ENCODE assay signal across 21 cellular contexts in the genomic region with DNA sequence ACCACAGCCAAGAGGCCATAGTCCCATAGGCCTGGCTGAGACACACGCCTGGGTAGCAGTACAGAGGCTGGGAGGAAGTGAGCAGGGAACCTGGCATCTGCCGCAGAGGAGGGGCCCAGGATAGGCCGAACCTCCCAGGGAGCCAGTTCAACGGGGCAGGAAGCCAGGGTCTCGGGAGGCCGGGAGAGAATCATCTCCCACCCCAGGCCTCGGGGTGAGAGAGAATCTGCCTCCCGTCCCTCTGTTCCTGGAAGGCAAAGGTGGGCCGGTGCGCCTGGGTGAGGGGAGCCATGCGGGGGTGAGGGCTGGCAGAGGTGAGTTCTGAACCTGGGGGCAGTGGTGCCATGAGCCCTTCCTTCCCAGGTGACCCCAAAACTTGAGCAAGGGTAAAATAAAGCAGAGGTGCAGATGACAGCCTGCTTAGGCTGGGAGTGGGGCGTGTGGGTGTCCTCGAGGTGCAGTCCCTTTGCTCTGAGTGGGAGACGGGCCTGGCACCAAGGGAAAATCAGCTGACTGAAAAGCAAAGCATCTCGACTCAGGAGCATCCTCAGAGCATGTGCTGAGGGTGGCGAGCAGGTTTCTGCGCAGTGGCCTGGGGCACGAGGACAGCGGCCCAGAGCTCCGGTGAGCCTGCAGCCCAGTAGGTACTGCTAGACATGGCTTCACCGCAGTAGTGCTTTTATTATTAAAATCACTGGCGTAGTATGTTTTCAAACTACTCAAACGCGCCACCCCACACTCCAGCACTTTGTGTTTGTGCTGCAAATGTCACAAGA. TPM values are rescaled to one million over a fixed set of nuclear protein-coding genes. Genes with fewer than 3 reads are reported as not detected.
A peak's percentile ranks its signal among the peaks of the same experiment; 100 is the strongest.
DNase-seq lines count a peak whose midpoint lies in the region; ATAC-seq, FAIRE-seq and TF ChIP-seq lines count a peak whose summit lies in the region.
"Had no signal": no experiment of that assay in that cellular context is flagged by ENCODE, and none has a peak within 500 bp of the region (broad histone marks: within the 10 kb centered on the region; RNA-seq: fewer than 3 reads in every experiment).

No MANE protein-coding gene starts in this region.

- H3K23ac ChIP-seq in H1 (ENCODE audit: insufficient read length) (no peak overlapping the region), neuronal stem cell (ENCODE audit: low read depth, low read length, poor library complexity) (peak overlapping the region; percentile 25)

- H3K36me3 ChIP-seq in BE2C = peaks cover 17% of the 10 kb centered on the region
- H3K36me3 ChIP-seq in H7 (replicated peaks; ENCODE audit: control insufficient read depth, insufficient read depth, low read length) = no peaks in the 10 kb centered on the region
- H3K36me3 ChIP-seq in H1 (ENCODE audit: control insufficient read depth in 2 of 4, insufficient read depth in 4 of 4, low read length in 3 of 4) = no peaks in the 10 kb centered on the region
- peaks cover 7 to 37% of the 10 kb centered on the region in 2 donors for H3K36me3 ChIP-seq in neuronal stem cell (replicated peaks in 1 of 2; ENCODE audit: control insufficient read depth in 2 of 2, insufficient read depth in 2 of 2, low read length in 2 of 2)
- H3K36me3 ChIP-seq in smooth muscle cell (ENCODE audit: low read depth) = no peaks in the 10 kb centered on the region

- no peak for TF ChIP-seq RAD21 in H1 (IDR thresholded peaks at IDR 0.05 in 1 of 2, conservative IDR thresholded peaks at IDR 0.05 in 1 of 2; ENCODE audit: low read depth in 2 of 2, low read length in 2 of 2)

- no peak overlapping the region for H3K4ac ChIP-seq in H1 (replicated peaks; ENCODE audit: insufficient read length, low read depth, low read length)
- H3K4ac ChIP-seq in neuronal stem cell (ENCODE audit: low read length) = no peak overlapping the region

- H3K4me2 ChIP-seq in H1 (ENCODE audit: insufficient read depth in 1 of 2, low read depth in 2 of 2, low read length in 2 of 2) = no peak overlapping the region
- no peak overlapping the region for H3K4me2 ChIP-seq in neuronal stem cell (ENCODE audit: insufficient read depth, low read length, poor library complexity, severe bottlenecking)
- H3K4me2 ChIP-seq in smooth muscle cell = no peak overlapping the region

- no peak overlapping the region for H2BK20ac ChIP-seq in H1 (ENCODE audit: low read length)

- FAIRE-seq in H1 (lab: Jason Lieb, UNC) = no peak
- FAIRE-seq: GM12878 had no signal

- no peak overlapping the region for H3K56ac ChIP-seq in H1 (replicated peaks; ENCODE audit: insufficient read length, low read depth, low read length)

- H3K18ac ChIP-seq in H1 (ENCODE audit: extremely low read depth, low read length) = no peak overlapping the region
- H3K18ac ChIP-seq in neuronal stem cell (ENCODE audit: low read length) = no peak overlapping the region

- H3K14ac ChIP-seq in H1 (ENCODE audit: insufficient read length) (no peak overlapping the region), neuronal stem cell (ENCODE audit: low read length) (no peak overlapping the region)

- no peak overlapping the region for H4K91ac ChIP-seq in H1 (replicated peaks; ENCODE audit: insufficient read length, low read length)
- no peak overlapping the region for H4K91ac ChIP-seq in neuronal stem cell (ENCODE audit: low read depth, low read length, poor library complexity)

- 82% methylated on average over 24 of the region's 24 CpGs; no CpG with 5 or more reads in 1 of the 2 experiments for WGBS in H1 (ENCODE audit: extremely low coverage in 1 of 2, insufficient coverage in 1 of 2, insufficient read length in 1 of 2, insufficient replicate concordance in 2 of 2, low coverage in 1 of 2, low lambda C conversion rate in 2 of 2, missing lambda C conversion rate in 1 of 2), 2 experiments
- no CpG with 5 or more reads among the region's 24 CpGs for WGBS in neuronal stem cell (ENCODE audit: extremely low coverage in 2 of 2, insufficient read length in 2 of 2, insufficient replicate concordance in 1 of 2), 2 donors
- 94% methylated on average over 24 of the region's 24 CpGs for WGBS in smooth muscle cell (ENCODE audit: low lambda C conversion rate)

- H2BK15ac ChIP-seq in H1 (ENCODE audit: low read length) = no peak overlapping the region; the same call in 1 of the 2 replicates
- H2BK15ac ChIP-seq in neuronal stem cell (ENCODE audit: low read length) = no peak overlapping the region

- peak; percentile 6 for DNase-seq in BE2C
- DNase-seq in H7 = peak; percentile 62
- DNase-seq in H1 (ENCODE audit: low read depth in 1 of 2, low spot score in 2 of 2) = no peak
- no peak for DNase-seq in neuronal stem cell (ENCODE audit: low spot score)
- no peak for DNase-seq in NCI-H82 treated with DMSO at 0.1 percent for 48 hours (lab: John Stamatoyannopoulos, UW; ENCODE audit: unreplicated experiment)
- DNase-seq in anterior cingulate cortex (lab: John Stamatoyannopoulos, UW) = no peak
- DNase-seq in smooth muscle cell (lab: John Stamatoyannopoulos, UW; ENCODE audit: unreplicated experiment) = no peak
- DNase-seq: CD4-positive, alpha-beta T cell; COR-L47; DMS79 treated with DMSO at 0.1 percent for 48 hours; KG1; NCI-H1105; NCI-H146; NCI-H2029 treated with DMSO at 0.1 percent for 48 hours; NCI-H226; NCI-H524; NCI-H774 had no signal

- TF ChIP-seq CTCF in BE2C (IDR thresholded peaks at IDR 0.05; ENCODE audit: low read depth, low read length) (no peak), H1 (IDR thresholded peaks at IDR 0.05; ENCODE audit: control extremely low read depth in 1 of 3, insufficient read depth in 1 of 3, low read depth in 1 of 3, low read length in 3 of 3) (no peak), smooth muscle cell (IDR thresholded peaks at IDR 0.05; ENCODE audit: borderline replicate concordance, insufficient read depth, poor library complexity, severe bottlenecking) (no peak)

- no peak for TF ChIP-seq EP300 in H1 (IDR thresholded peaks at IDR 0.05; ENCODE audit: borderline replicate concordance in 1 of 2, low read depth in 2 of 2, low read length in 2 of 2)

- no peak overlapping the region for H3K27ac ChIP-seq in H1 (ENCODE audit: low read depth, low read length)
- H3K27ac ChIP-seq in neuronal stem cell (replicated peaks; ENCODE audit: low read length) = no peak overlapping the region
- H3K27ac ChIP-seq in smooth muscle cell (ENCODE audit: low read depth) = no peak overlapping the region

- TF ChIP-seq POLR2A in H1 (IDR thresholded peaks at IDR 0.05; ENCODE audit: control extremely low read depth in 1 of 2, low read depth in 2 of 2, low read length in 2 of 2) = no peak

- H3F3A ChIP-seq in smooth muscle cell (ENCODE audit: low read depth) = no peaks in the 10 kb centered on the region

- H3K79me2 ChIP-seq in H1 (ENCODE audit: control insufficient read depth in 1 of 2, insufficient read depth in 2 of 2, low read length in 2 of 2) = peaks cover 0 to 47% of the 10 kb centered on the region in 2 experiments; a peak in 2 of 4 replicates
- peaks cover 77% of the 10 kb centered on the region for H3K79me2 ChIP-seq in smooth muscle cell (ENCODE audit: low read depth)

- H3K4me3 ChIP-seq in BE2C (ENCODE audit: low read depth, low read length) = no peak overlapping the region
- no peak overlapping the region for H3K4me3 ChIP-seq in H7 (ENCODE audit: insufficient read depth, low read depth, low read length)
- no peak overlapping the region for H3K4me3 ChIP-seq in H1 (ENCODE audit: extremely low read depth in 1 of 4, insufficient read depth in 2 of 4, low read depth in 3 of 4, low read length in 4 of 4)
- no peak overlapping the region for H3K4me3 ChIP-seq in neuronal stem cell (ENCODE audit: low read length in 2 of 2)
- H3K4me3 ChIP-seq in smooth muscle cell = no peak overlapping the region
- H3K4me3 ChIP-seq: GM12878, HAP-1 had no signal

- H3K27me3 ChIP-seq in BE2C (no peaks in the 10 kb centered on the region), H7 (ENCODE audit: control insufficient read depth, insufficient read depth, low read length) (no peaks in the 10 kb centered on the region), H1 (replicated peaks in 1 of 4; ENCODE audit: control insufficient read depth in 3 of 4, extremely low read depth in 1 of 4, insufficient read depth in 3 of 4, low read length in 3 of 4) (no peaks in the 10 kb centered on the region), neuronal stem cell (ENCODE audit: control insufficient read depth in 3 of 3, insufficient read depth in 3 of 3, low read depth in 1 of 3, low read length in 3 of 3) (no peaks in the 10 kb centered on the region), smooth muscle cell (ENCODE audit: low read depth) (no peaks in the 10 kb centered on the region)

- H2AK5ac ChIP-seq in H1 (ENCODE audit: low read depth, low read length) (0 out of 2 replicates have a peak overlapping the region, but pooled peaks have one; percentile 53), neuronal stem cell (ENCODE audit: low read depth, low read length) (no peak overlapping the region)

- CTCF ChIA-PET in H1 (lab: Charles Lee; ENCODE audit: partially characterized antibody) = interaction anchor here (0.6 to 22.4 kb wide), 6 partner anchors 10 to 68 kb away, joined by 3 to 448 read pairs (median 5); partner anchors contain the start of genes AGAP3 and TMUB1

- H4K20me1 ChIP-seq in H1 (replicated peaks in 1 of 2; ENCODE audit: control insufficient read depth in 1 of 2, insufficient read depth in 2 of 2, low read length in 2 of 2) = peaks cover 6 to 28% of the 10 kb centered on the region in 2 experiments
- H4K20me1 ChIP-seq in smooth muscle cell (ENCODE audit: low read depth) = peaks cover 91% of the 10 kb centered on the region

- H3K9me3 ChIP-seq in BE2C (no peaks in the 10 kb centered on the region), H1 (ENCODE audit: insufficient read depth in 2 of 2, low read depth in 1 of 2, low read length in 1 of 2) (no peaks in the 10 kb centered on the region), neuronal stem cell (replicated peaks in 1 of 2; ENCODE audit: control insufficient read depth in 2 of 2, insufficient read depth in 1 of 2, low read depth in 1 of 2, low read length in 2 of 2) (no peaks in the 10 kb centered on the region), smooth muscle cell (replicated peaks; ENCODE audit: low read depth) (no peaks in the 10 kb centered on the region)
- H3K9me3 ChIP-seq: HAP-1 had no signal

- POLR2A ChIA-PET in H1 (lab: Charles Lee; ENCODE audit: partially characterized antibody) = interaction anchor here (1.2 to 1.4 kb wide), 2 partner anchors 39 to 65 kb away, joined by 3 read pairs; no protein-coding TSS in a partner anchor

- H3K9ac ChIP-seq in H1 (replicated peaks in 1 of 4; ENCODE audit: extremely low read depth in 1 of 4, low read depth in 3 of 4, low read length in 3 of 4) (0 out of 7 replicates have a peak overlapping the region, but pooled peaks of 1 of the 4 experiments have one; percentile 11), neuronal stem cell (ENCODE audit: low read depth, low read length, poor library complexity) (peak overlapping the region; percentile 44), smooth muscle cell (ENCODE audit: low read depth) (no peak overlapping the region)

- H2BK120ac ChIP-seq in H1 (replicated peaks; ENCODE audit: low read depth, low read length) = no peak overlapping the region
- no peak overlapping the region for H2BK120ac ChIP-seq in neuronal stem cell (ENCODE audit: low read depth, low read length)

- no peak for ATAC-seq in GM18502 (IDR thresholded peaks at IDR 0.05; ENCODE audit: poor library complexity, unreplicated experiment)
- ATAC-seq: GM12878, Panc1 had no signal

- H2BK12ac ChIP-seq in H1 (ENCODE audit: low read depth, low read length) (peak overlapping the region; percentile 71; the same call in 1 of the 2 replicates), neuronal stem cell (ENCODE audit: low read length) (no peak overlapping the region)

- H4K8ac ChIP-seq in H1 (ENCODE audit: extremely low read depth, insufficient read depth, low read length) = no peak overlapping the region
- H4K8ac ChIP-seq in neuronal stem cell (ENCODE audit: low read depth, low read length) = no peak overlapping the region

- no peak overlapping the region for H4K5ac ChIP-seq in H1 (ENCODE audit: insufficient read length, low read depth, low read length)

- no peaks in the 10 kb centered on the region; the same call in 1 of the 2 replicates for H3K23me2 ChIP-seq in H1 (ENCODE audit: low read depth, low read length)

- H2BK5ac ChIP-seq in H1 (ENCODE audit: low read depth, low read length) (peak overlapping the region; percentile 16; the same call in 1 of the 2 replicates), neuronal stem cell (ENCODE audit: low read length) (no peak overlapping the region)

- H2AFZ ChIP-seq in H1 (ENCODE audit: low read length) (no peak overlapping the region), neuronal stem cell (ENCODE audit: low read length) (no peak overlapping the region), smooth muscle cell (ENCODE audit: low read depth) (no peak overlapping the region)

- H3K79me1 ChIP-seq in H1 (ENCODE audit: low read depth, low read length) (peaks cover 12% of the 10 kb centered on the region), neuronal stem cell (ENCODE audit: low read depth, low read length) (peaks cover 15% of the 10 kb centered on the region)

- no peaks in the 10 kb centered on the region for H3K4me1 ChIP-seq in BE2C
- peaks cover 2 to 31% (median 16%) of the 10 kb centered on the region in 4 experiments for H3K4me1 ChIP-seq in H1 (replicated peaks in 1 of 4; ENCODE audit: control insufficient read depth in 3 of 4, insufficient read depth in 4 of 4, low read length in 3 of 4)
- peaks cover 4 to 10% of the 10 kb centered on the region in 2 donors for H3K4me1 ChIP-seq in neuronal stem cell (ENCODE audit: control insufficient read depth in 2 of 2, insufficient read depth in 1 of 2, low read depth in 1 of 2, low read length in 2 of 2)
- no peaks in the 10 kb centered on the region for H3K4me1 ChIP-seq in smooth muscle cell (ENCODE audit: low read depth)

RNA-seq across cellular contexts. Expression of gene AGAP3, which starts 15.5 kb away (rescaled TPM):
- polyA plus RNA-seq in BE2C (2012; ENCODE audit: insufficient read depth, insufficient read length, low read depth) = 220 TPM
- 63.3 and 76.0 TPM in 2 replicates for total RNA-seq in H7 (2014; rRNA removed; shearing (Covaris generic))
- total RNA-seq in H1 (2021; fragmentation: NEBNext Ultra II Directional; extraction: Animal tissue kit (Norgen Biotek cat#: 25700)) = 66.4 and 68.1 TPM in 2 replicates
- polyA plus RNA-seq in H1 (2011; rRNA removed) (120 and 194 TPM in 2 replicates), smooth muscle cell (51.4 and 87.3 TPM in 2 replicates)
- polyA plus RNA-seq in H1 (2011; cell fraction: cytosol; rRNA removed) = 90.4 TPM
- polyA plus RNA-seq in H1 (2011; cell fraction: nucleus; rRNA removed) = 258 TPM
- polyA plus RNA-seq in H1 (2012, experiment 1 of 2) = 70.1 to 77.1 TPM (median 74.6 TPM) in 4 replicates
- 48.0 TPM for polyA plus RNA-seq in H1 (2012, experiment 2 of 2)
- polyA plus RNA-seq in H1 (2013, experiment 1 of 2) = 33.4 TPM
- polyA plus RNA-seq in H1 (2013, experiment 2 of 2) = 33.2 TPM
- polyA minus RNA-seq in H1 (2011; rRNA and poly(A)+ RNA removed) = 27.8 and 33.8 TPM in 2 replicates
- 47.5 TPM for polyA minus RNA-seq in H1 (2011; cell fraction: cytosol; rRNA and poly(A)+ RNA removed)
- 71.5 TPM for polyA minus RNA-seq in H1 (2011; cell fraction: nucleus; rRNA and poly(A)+ RNA removed)
- 45.7 TPM for polyA plus RNA-seq in neuronal stem cell (2013, experiment 1 of 2)
- polyA plus RNA-seq in neuronal stem cell (2013, experiment 2 of 2) = 45.5 TPM
- total RNA-seq in smooth muscle cell = 27.2 and 29.8 TPM in 2 replicates

RNA-seq across cellular contexts. Expression of gene TMUB1, which starts 18.5 kb away (rescaled TPM):
- 203 TPM for polyA plus RNA-seq in BE2C (2012; ENCODE audit: insufficient read depth, insufficient read length, low read depth)
- total RNA-seq in H7 (2014; rRNA removed; shearing (Covaris generic)) = 67.4 and 73.4 TPM in 2 replicates
- 41.4 and 48.7 TPM in 2 replicates for total RNA-seq in H1 (2021; fragmentation: NEBNext Ultra II Directional; extraction: Animal tissue kit (Norgen Biotek cat#: 25700))
- polyA plus RNA-seq in H1 (2011; rRNA removed) = 56.2 and 85.7 TPM in 2 replicates
- polyA plus RNA-seq in H1 (2011; cell fraction: cytosol; rRNA removed) = 38.5 TPM
- polyA plus RNA-seq in H1 (2011; cell fraction: nucleus; rRNA removed) = 77.0 TPM
- polyA plus RNA-seq in H1 (2012, experiment 1 of 2) = 23.7 to 47.4 TPM (median 42.5 TPM) in 4 replicates
- 45.8 TPM for polyA plus RNA-seq in H1 (2012, experiment 2 of 2)
- polyA plus RNA-seq in H1 (2013, experiment 1 of 2) = 69.9 TPM
- 77.4 TPM for polyA plus RNA-seq in H1 (2013, experiment 2 of 2)
- polyA minus RNA-seq in H1 (2011; rRNA and poly(A)+ RNA removed) = 6.5 and 7.1 TPM in 2 replicates
- polyA minus RNA-seq in H1 (2011; cell fraction: cytosol; rRNA and poly(A)+ RNA removed) = 18.8 TPM
- polyA minus RNA-seq in H1 (2011; cell fraction: nucleus; rRNA and poly(A)+ RNA removed) = 14.7 TPM
- 45.7 TPM for polyA plus RNA-seq in neuronal stem cell (2013, experiment 1 of 2)
- 44.8 TPM for polyA plus RNA-seq in neuronal stem cell (2013, experiment 2 of 2)
- total RNA-seq in smooth muscle cell = 30.3 and 35.9 TPM in 2 replicates
- 69.8 and 70.4 TPM in 2 replicates for polyA plus RNA-seq in smooth muscle cell

RNA-seq across cellular contexts. Expression of gene FASTK, which starts 21.2 kb away (rescaled TPM):
- 267 TPM for polyA plus RNA-seq in BE2C (2012; ENCODE audit: insufficient read depth, insufficient read length, low read depth)
- total RNA-seq in H7 (2014; rRNA removed; shearing (Covaris generic)) = 58.4 and 86.3 TPM in 2 replicates
- total RNA-seq in H1 (2021; fragmentation: NEBNext Ultra II Directional; extraction: Animal tissue kit (Norgen Biotek cat#: 25700)) = 39.4 and 43.8 TPM in 2 replicates
- polyA plus RNA-seq in H1 (2011; rRNA removed) = 84.0 and 116 TPM in 2 replicates
- polyA plus RNA-seq in H1 (2011; cell fraction: cytosol; rRNA removed) = 87.9 TPM
- 383 TPM for polyA plus RNA-seq in H1 (2011; cell fraction: nucleus; rRNA removed)
- 34.8 to 66.7 TPM (median 56.9 TPM) in 4 replicates for polyA plus RNA-seq in H1 (2012, experiment 1 of 2)
- 59.3 TPM for polyA plus RNA-seq in H1 (2012, experiment 2 of 2)
- polyA plus RNA-seq in H1 (2013, experiment 1 of 2) = 53.6 TPM
- polyA plus RNA-seq in H1 (2013, experiment 2 of 2) = 45.8 TPM
- polyA minus RNA-seq in H1 (2011; rRNA and poly(A)+ RNA removed) = 28.6 and 30.4 TPM in 2 replicates
- polyA minus RNA-seq in H1 (2011; cell fraction: cytosol; rRNA and poly(A)+ RNA removed) = 25.5 TPM
- 71.3 TPM for polyA minus RNA-seq in H1 (2011; cell fraction: nucleus; rRNA and poly(A)+ RNA removed)
- 40.4 TPM for polyA plus RNA-seq in neuronal stem cell (2013, experiment 1 of 2)
- 40.8 TPM for polyA plus RNA-seq in neuronal stem cell (2013, experiment 2 of 2)
- total RNA-seq in smooth muscle cell = 92.0 and 100 TPM in 2 replicates
- polyA plus RNA-seq in smooth muscle cell = 177 and 188 TPM in 2 replicates

RNA-seq across cellular contexts. Expression of gene SLC4A2, which starts 42.4 kb away (rescaled TPM):
- polyA plus RNA-seq in BE2C (2012; ENCODE audit: insufficient read depth, insufficient read length, low read depth) = 621 TPM
- total RNA-seq in H7 (2014; rRNA removed; shearing (Covaris generic)) = 85.7 and 105 TPM in 2 replicates
- 147 and 148 TPM in 2 replicates for total RNA-seq in H1 (2021; fragmentation: NEBNext Ultra II Directional; extraction: Animal tissue kit (Norgen Biotek cat#: 25700))
- polyA plus RNA-seq in H1 (2011; rRNA removed) (72.6 and 105 TPM in 2 replicates), smooth muscle cell (96.4 and 104 TPM in 2 replicates)
- polyA plus RNA-seq in H1 (2011; cell fraction: cytosol; rRNA removed) = 64.0 TPM
- polyA plus RNA-seq in H1 (2011; cell fraction: nucleus; rRNA removed) = 293 TPM
- polyA plus RNA-seq in H1 (2012, experiment 1 of 2) = 60.3 to 144 TPM (median 135 TPM) in 4 replicates
- 178 TPM for polyA plus RNA-seq in H1 (2012, experiment 2 of 2)
- polyA plus RNA-seq in H1 (2013, experiment 1 of 2) = 120 TPM
- 123 TPM for polyA plus RNA-seq in H1 (2013, experiment 2 of 2)
- 42.9 and 53.5 TPM in 2 replicates for polyA minus RNA-seq in H1 (2011; rRNA and poly(A)+ RNA removed)
- polyA minus RNA-seq in H1 (2011; cell fraction: cytosol; rRNA and poly(A)+ RNA removed) = 63.4 TPM
- 68.4 TPM for polyA minus RNA-seq in H1 (2011; cell fraction: nucleus; rRNA and poly(A)+ RNA removed)
- polyA plus RNA-seq in neuronal stem cell (2013, experiment 1 of 2) = 47.2 TPM
- 44.5 TPM for polyA plus RNA-seq in neuronal stem cell (2013, experiment 2 of 2)
- total RNA-seq in smooth muscle cell = 42.3 and 89.3 TPM in 2 replicates

RNA-seq across cellular contexts. Expression of gene CDK5, which starts 44.1 kb away (rescaled TPM):
- 56.3 TPM for polyA plus RNA-seq in BE2C (2012; ENCODE audit: insufficient read depth, insufficient read length, low read depth)
- 24.3 and 36.9 TPM in 2 replicates for total RNA-seq in H7 (2014; rRNA removed; shearing (Covaris generic))
- total RNA-seq in H1 (2021; fragmentation: NEBNext Ultra II Directional; extraction: Animal tissue kit (Norgen Biotek cat#: 25700)) = 22.7 and 22.8 TPM in 2 replicates
- polyA plus RNA-seq in H1 (2011; rRNA removed) = 37.2 and 47.8 TPM in 2 replicates
- polyA plus RNA-seq in H1 (2011; cell fraction: cytosol; rRNA removed) = 30.4 TPM
- 29.0 TPM for polyA plus RNA-seq in H1 (2011; cell fraction: nucleus; rRNA removed)
- 23.4 to 31.3 TPM (median 27.8 TPM) in 4 replicates for polyA plus RNA-seq in H1 (2012, experiment 1 of 2)
- 24.6 TPM for polyA plus RNA-seq in H1 (2012, experiment 2 of 2)
- polyA plus RNA-seq in H1 (2013, experiment 1 of 2) = 20.9 TPM
- 19.9 TPM for polyA plus RNA-seq in H1 (2013, experiment 2 of 2)
- polyA minus RNA-seq in H1 (2011; rRNA and poly(A)+ RNA removed) = 20.8 and 22.0 TPM in 2 replicates
- polyA minus RNA-seq in H1 (2011; cell fraction: cytosol; rRNA and poly(A)+ RNA removed) = 8.8 TPM
- 14.2 TPM for polyA minus RNA-seq in H1 (2011; cell fraction: nucleus; rRNA and poly(A)+ RNA removed)
- polyA plus RNA-seq in neuronal stem cell (2013, experiment 1 of 2) = 14.1 TPM
- 13.9 TPM for polyA plus RNA-seq in neuronal stem cell (2013, experiment 2 of 2)
- total RNA-seq in smooth muscle cell = 18.6 and 22.1 TPM in 2 replicates
- polyA plus RNA-seq in smooth muscle cell = 36.4 and 50.1 TPM in 2 replicates

Comparison
In these comparisons a context has a peak if more than half of its experiments do, and no peak if none do; other contexts are left out.
1. DNase-seq: peak in BE2C (single experiment) and H7 (single experiment); none in H1 (0 of 2), neuronal stem cell (single experiment), NCI-H82 treated with DMSO at 0.1 percent for 48 hours (single experiment), anterior cingulate cortex (0 of 58) and smooth muscle cell (single experiment).